In genomic region chr6:127606131-127606562, GRCh38 we compare ENCODE assay signal across 10 cellular contexts. TPM values are rescaled to one million over a fixed set of nuclear protein-coding genes. Genes with fewer than 3 reads are reported as not detected.
A peak's percentile ranks its signal among the peaks of the same experiment; 100 is the strongest.
DNase-seq lines count a peak whose midpoint lies in the region; TF ChIP-seq lines count a peak whose summit lies in the region.
"Had no signal": no experiment of that assay in that cellular context is flagged by ENCODE, and none has a peak within 500 bp of the region (broad histone marks: within the 10 kb centered on the region; RNA-seq: fewer than 3 reads in every experiment).

No MANE protein-coding gene starts in this region.

- H3K27ac ChIP-seq in trophoblast cell (ENCODE audit: low read depth, low read length) (no peak overlapping the region), sigmoid colon (no peak overlapping the region)
- H3K27ac ChIP-seq: BLaER1, neutrophil had no signal

- H4K12ac ChIP-seq in trophoblast cell (ENCODE audit: low read depth, low read length): no peak overlapping the region

- peaks cover 3% of the 10 kb centered on the region for H3K9me3 Mint-ChIP-seq in chondrocyte (ENCODE audit: low read depth)
- H3K9me3 Mint-ChIP-seq in activated T-helper 2 cell treated with anti-CD3 and anti-CD28 coated beads, Interferon-gamma antibody, Interleukin-2, Interleukin-4, amounts not matched to agents 10 μg/mL and 5 μg/mL and 100 μg/mL, durations not matched to agents 14 hours and 24 hours and 36 hours: no peaks in the 10 kb centered on the region

- H3K4me3 ChIP-seq in trophoblast cell (ENCODE audit: low read depth, low read length) (peak overlapping the region; percentile 54), sigmoid colon (no peak overlapping the region)
- H3K4me3 ChIP-seq: BLaER1 had no signal

- H4K91ac ChIP-seq in trophoblast cell (ENCODE audit: low read depth, low read length): no peak overlapping the region

- no peaks in the 10 kb centered on the region for H3K79me2 ChIP-seq in trophoblast cell (ENCODE audit: control insufficient read depth, insufficient read depth, low read length, poor library complexity)

- H3K4me1 ChIP-seq in trophoblast cell (ENCODE audit: control insufficient read depth in 1 of 2, insufficient read depth in 2 of 2, low read length in 2 of 2) (peaks cover 0 to 8% of the 10 kb centered on the region in 2 experiments), sigmoid colon (no peaks in the 10 kb centered on the region)
- H3K4me1 ChIP-seq: BLaER1 had no signal

- no peaks in the 10 kb centered on the region for H3K36me3 Mint-ChIP-seq in chondrocyte (ENCODE audit: low read depth)
- no peaks in the 10 kb centered on the region for H3K36me3 Mint-ChIP-seq in activated T-helper 2 cell treated with anti-CD3 and anti-CD28 coated beads, Interferon-gamma antibody, Interleukin-2, Interleukin-4, amounts not matched to agents 10 μg/mL and 5 μg/mL and 100 μg/mL, durations not matched to agents 14 hours and 24 hours and 36 hours (ENCODE audit: low read depth)

- H3K36me3 ChIP-seq in trophoblast cell (ENCODE audit: control insufficient read depth in 1 of 2, insufficient read depth in 2 of 2, low read length in 2 of 2): no peaks in the 10 kb centered on the region
- H3K36me3 ChIP-seq in sigmoid colon: no peaks in the 10 kb centered on the region
- H3K36me3 ChIP-seq: BLaER1, neutrophil had no signal

- no peak overlapping the region for H3K4ac ChIP-seq in trophoblast cell (ENCODE audit: low read depth, low read length)

- peak; percentile 5 for DNase-seq in NCI-H2196 (lab: John Stamatoyannopoulos, UW; ENCODE audit: unreplicated experiment)
- no peak for DNase-seq in NCI-H2196 treated with DMSO at 0.1 percent for 48 hours (lab: John Stamatoyannopoulos, UW; ENCODE audit: unreplicated experiment)
- DNase-seq in NCI-H510A (lab: John Stamatoyannopoulos, UW): peak; percentile 11
- DNase-seq in chondrocyte (ENCODE audit: low spot score): no peak
- peak in 1 of 2 donors; percentile 28 for DNase-seq in trophoblast cell
- DNase-seq in GM10266 (ENCODE audit: extremely low spot score): no peak
- DNase-seq in activated T-helper 2 cell treated with anti-CD3 and anti-CD28 coated beads, Interferon-gamma antibody, Interleukin-2, Interleukin-4, amounts not matched to agents 10 μg/mL and 5 μg/mL and 100 μg/mL, durations not matched to agents 14 hours and 24 hours and 36 hours (ENCODE audit: low spot score): no peak
- DNase-seq in sigmoid colon: no peak

- H4K8ac ChIP-seq in trophoblast cell (ENCODE audit: low read depth, low read length): no peak overlapping the region

- no peak overlapping the region for H3K4me2 ChIP-seq in trophoblast cell (ENCODE audit: low read length)
- H3K4me2 ChIP-seq: BLaER1 had no signal

- no peak overlapping the region for H3K27ac Mint-ChIP-seq in chondrocyte (ENCODE audit: unreplicated experiment)
- H3K27ac Mint-ChIP-seq in activated T-helper 2 cell treated with anti-CD3 and anti-CD28 coated beads, Interferon-gamma antibody, Interleukin-2, Interleukin-4, amounts not matched to agents 10 μg/mL and 5 μg/mL and 100 μg/mL, durations not matched to agents 14 hours and 24 hours and 36 hours: no peak overlapping the region

- TF ChIP-seq CTCF in chondrocyte (IDR thresholded peaks at IDR 0.05): peak; percentile 69
- TF ChIP-seq CTCF in GM10266 (IDR thresholded peaks at IDR 0.05; ENCODE audit: control insufficient read depth, insufficient read depth, low read depth, missing control alignments): no peak
- TF ChIP-seq CTCF in sigmoid colon (IDR thresholded peaks at IDR 0.05): peak in 2 of 4 experiments; percentile 15 to 23

- H3K27me3 Mint-ChIP-seq in chondrocyte (ENCODE audit: low read depth): peaks cover 26% of the 10 kb centered on the region
- H3K27me3 Mint-ChIP-seq in activated T-helper 2 cell treated with anti-CD3 and anti-CD28 coated beads, Interferon-gamma antibody, Interleukin-2, Interleukin-4, amounts not matched to agents 10 μg/mL and 5 μg/mL and 100 μg/mL, durations not matched to agents 14 hours and 24 hours and 36 hours (ENCODE audit: low read depth): peaks cover 3% of the 10 kb centered on the region

- TF ChIP-seq POLR2A in sigmoid colon (IDR thresholded peaks at IDR 0.05): no peak

- no peaks in the 10 kb centered on the region for H3K4me1 Mint-ChIP-seq in chondrocyte (ENCODE audit: low read depth)
- no peaks in the 10 kb centered on the region for H3K4me1 Mint-ChIP-seq in activated T-helper 2 cell treated with anti-CD3 and anti-CD28 coated beads, Interferon-gamma antibody, Interleukin-2, Interleukin-4, amounts not matched to agents 10 μg/mL and 5 μg/mL and 100 μg/mL, durations not matched to agents 14 hours and 24 hours and 36 hours (ENCODE audit: low read depth)

- no peak overlapping the region for H3K4me3 Mint-ChIP-seq in chondrocyte (ENCODE audit: unreplicated experiment)
- H3K4me3 Mint-ChIP-seq in activated T-helper 2 cell treated with anti-CD3 and anti-CD28 coated beads, Interferon-gamma antibody, Interleukin-2, Interleukin-4, amounts not matched to agents 10 μg/mL and 5 μg/mL and 100 μg/mL, durations not matched to agents 14 hours and 24 hours and 36 hours (ENCODE audit: low read depth): no peak overlapping the region

- no peak overlapping the region for H2BK12ac ChIP-seq in trophoblast cell (ENCODE audit: low read length)

- no peak overlapping the region for H2BK120ac ChIP-seq in trophoblast cell (ENCODE audit: insufficient read depth, low read length, poor library complexity)

- H2BK5ac ChIP-seq in trophoblast cell (ENCODE audit: low read depth, low read length, poor library complexity): no peak overlapping the region

- no peak overlapping the region for H3K18ac ChIP-seq in trophoblast cell (ENCODE audit: low read length)

- no peak overlapping the region for H3K14ac ChIP-seq in trophoblast cell (ENCODE audit: low read length)

- no CpG with 5 or more reads among the region's 3 CpGs for WGBS in trophoblast cell (ENCODE audit: extremely low coverage, insufficient coverage, insufficient read length)
- WGBS in sigmoid colon, 2 donors: 63 to 78% methylated on average over 3 of the region's 3 CpGs

- H3K79me1 ChIP-seq in trophoblast cell (ENCODE audit: low read length): no peaks in the 10 kb centered on the region

- intact Hi-C loops in activated T-helper 2 cell treated with anti-CD3 and anti-CD28 coated beads, Interferon-gamma antibody, Interleukin-2, Interleukin-4, amounts not matched to agents 10 μg/mL and 5 μg/mL and 100 μg/mL, durations not matched to agents 14 hours and 24 hours and 36 hours (cut with micrococcal nuclease): no loop called here
- intact Hi-C loops in sigmoid colon (cut with DNase I): no loop called here

- no peak for TF ChIP-seq EP300 in sigmoid colon (IDR thresholded peaks at IDR 0.05)

- H2AK5ac ChIP-seq in trophoblast cell (ENCODE audit: low read length): no peak overlapping the region

- H3K23ac ChIP-seq in trophoblast cell (ENCODE audit: low read length): no peak overlapping the region

- H3K27me3 ChIP-seq in trophoblast cell (ENCODE audit: insufficient read depth, low read length) (no peaks in the 10 kb centered on the region), sigmoid colon (no peaks in the 10 kb centered on the region)
- H3K27me3 ChIP-seq: BLaER1, neutrophil had no signal

- H3K9me3 ChIP-seq in trophoblast cell (ENCODE audit: insufficient read depth, low read depth, low read length) (no peaks in the 10 kb centered on the region), sigmoid colon (no peaks in the 10 kb centered on the region)
- H3K9me3 ChIP-seq: BLaER1, neutrophil had no signal

- no peak overlapping the region for H3K9ac ChIP-seq in trophoblast cell (ENCODE audit: low read length)
- H3K9ac ChIP-seq: BLaER1 had no signal

- H2AFZ ChIP-seq in trophoblast cell (ENCODE audit: insufficient read depth, low read length, poor library complexity): no peak overlapping the region

RNA-seq across cellular contexts. Expression of gene C6orf58, which starts 29.2 kb away (rescaled TPM):
- total RNA-seq in chondrocyte (not detected in 3 replicates), sigmoid colon (not detected)
- polyA plus RNA-seq in trophoblast cell (2013): 0.05 TPM in 1 of 2 replicates, not detected in the other
- total RNA-seq in activated T-helper 2 cell treated with anti-CD3 and anti-CD28 coated beads, Interferon-gamma antibody, Interleukin-2, Interleukin-4, amounts not matched to agents 10 μg/mL and 5 μg/mL and 100 μg/mL, durations not matched to agents 14 hours and 24 hours and 36 hours: not detected in 2 replicates
- polyA plus RNA-seq in sigmoid colon: not detected

Comparison
In these comparisons a context has a peak if more than half of its experiments do, and no peak if none do; other contexts are left out.
1. DNase-seq: peak in NCI-H2196 (single experiment) and NCI-H510A (single experiment); none in NCI-H2196 treated with DMSO at 0.1 percent for 48 hours (single experiment), chondrocyte (single experiment), GM10266 (single experiment), activated T-helper 2 cell treated with anti-CD3 and anti-CD28 coated beads, Interferon-gamma antibody, Interleukin-2, Interleukin-4, amounts not matched to agents 10 μg/mL and 5 μg/mL and 100 μg/mL, durations not matched to agents 14 hours and 24 hours and 36 hours (single experiment) and sigmoid colon (single experiment).